ENCODE assay signal across 8 cellular contexts in genomic region chr16:56681939-56682702, GRCh38. TPM values are rescaled to one million over a fixed set of nuclear protein-coding genes. Genes with fewer than 3 reads are reported as not detected.
A peak's percentile ranks its signal among the peaks of the same experiment; 100 is the strongest.
DNase-seq lines count a peak whose midpoint lies in the region; ATAC-seq, FAIRE-seq and TF ChIP-seq lines count a peak whose summit lies in the region.

Gene MT1X, plus strand, starts transcription at chr16:56682470. Its CDS starts 71 bp downstream, at chr16:56682541.

- H3K4me3 ChIP-seq in WI38 (ENCODE audit: low read depth, low read length) = peak within 1 kb of the TSS; percentile 64
- H3K4me3 ChIP-seq in bronchial epithelial cell (ENCODE audit: low read depth, low read length) = peak within 1 kb of the TSS; percentile 95

- peak; percentile 99 for ATAC-seq in GM18868 (IDR thresholded peaks at IDR 0.05; ENCODE audit: unreplicated experiment)
- ATAC-seq in HG03103 (IDR thresholded peaks at IDR 0.05; ENCODE audit: low read depth, unreplicated experiment) = peak; percentile 96

- no peaks in the 10 kb centered on the region for H3K27me3 ChIP-seq in bronchial epithelial cell (ENCODE audit: control insufficient read depth, insufficient read depth, low read length)

- no peak for FAIRE-seq in bronchial epithelial cell (lab: Jason Lieb, UNC)

- TF ChIP-seq CTCF in WI38 (IDR thresholded peaks at IDR 0.05; ENCODE audit: low read depth, low read length) (no peak), bronchial epithelial cell (IDR thresholded peaks at IDR 0.05; ENCODE audit: insufficient read depth, low read length, severe bottlenecking) (peak; percentile 1)

- H3K36me3 ChIP-seq in bronchial epithelial cell (ENCODE audit: control insufficient read depth, insufficient read depth, low read length) = peaks cover 9% of the 10 kb centered on the region

- DNase-seq in ACHN = peak; percentile 93
- peak; percentile 56 for DNase-seq in NCI-H2196 treated with DMSO at 0.1 percent for 48 hours (lab: John Stamatoyannopoulos, UW; ENCODE audit: unreplicated experiment)
- peak; percentile 85 for DNase-seq in bronchial epithelial cell (ENCODE audit: low read depth)
- peak; percentile 83 for DNase-seq in inferior parietal cortex (ENCODE audit: extremely low spot score)
- DNase-seq in stimulated activated CD4-positive, alpha-beta T cell treated with anti-CD3 and anti-CD28 coated beads, Interleukin-12 subunit alpha, Interleukin-12 subunit beta, amount 100 ng/mL, for 24 hours (ENCODE audit: low read depth in 2 of 2) = peak; percentile 85 to 87

- in situ Hi-C loops in ACHN (cut with HindIII; ENCODE audit: low pct_ligation_motif_present, low pct_unique_long_range_greater_than_20kb, low sequenced_read_pairs) = no loop called here

RNA-seq across cellular contexts. Expression of gene MT1X, which starts in this region (rescaled TPM):
- total RNA-seq in bronchial epithelial cell = 212 and 261 TPM in 2 replicates

Comparison
In these comparisons a context has a peak if more than half of its experiments do, and no peak if none do; other contexts are left out.
1. Peak in every context shown above with its lines: DNase-seq, ATAC-seq and H3K4me3 ChIP-seq.